17 cellular contexts compared by ENCODE assay signal in the genomic region with DNA sequence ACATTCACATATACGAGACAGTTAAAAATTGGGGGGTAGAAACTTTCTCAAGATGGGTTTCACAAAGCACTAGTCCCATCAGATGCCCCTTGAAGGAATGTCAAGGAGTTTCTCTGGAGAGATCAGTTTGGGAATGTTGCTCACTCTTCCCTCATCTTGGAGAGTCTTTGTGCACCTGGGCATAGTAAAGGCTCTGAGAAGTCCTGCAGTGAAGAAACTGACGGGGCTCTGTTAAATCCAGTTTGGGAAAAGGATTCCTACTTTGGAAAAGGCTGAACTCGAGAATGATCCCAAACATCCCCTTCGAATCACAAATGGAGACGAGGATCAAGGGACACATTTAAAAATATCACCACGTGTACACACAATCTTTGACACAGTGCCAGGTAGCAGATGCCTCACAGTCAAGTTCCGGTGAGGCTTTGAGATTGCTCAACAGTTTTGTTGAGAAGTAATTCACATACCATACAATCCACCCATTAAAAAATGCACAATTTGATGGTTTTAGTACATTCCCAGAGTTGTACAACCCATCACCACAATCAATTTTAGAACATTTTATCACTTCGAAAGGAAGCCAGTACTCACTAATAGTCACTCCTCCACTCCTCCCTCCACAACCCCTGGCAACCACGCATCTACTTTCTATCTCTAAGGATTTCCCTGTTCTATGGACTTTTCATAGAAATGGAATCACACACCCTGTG.
DNase-seq lines count a peak whose midpoint lies in the region; ATAC-seq and TF ChIP-seq lines count a peak whose summit lies in the region.
"Had no signal": no experiment of that assay in that cellular context is flagged by ENCODE, and none has a peak within 500 bp of the region (broad histone marks: within the 10 kb centered on the region; RNA-seq: fewer than 3 reads in every experiment).

No MANE protein-coding gene starts in this region.

- no peaks in the 10 kb centered on the region for H3K4me1 Mint-ChIP-seq in activated naive CD8-positive, alpha-beta T cell treated with anti-CD3 and anti-CD28 coated beads for 36 hours
- H3K4me1 Mint-ChIP-seq: activated CD4-positive, alpha-beta T cell treated with anti-CD3 and anti-CD28 coated beads, Interleukin-2, amount 10 ng/mL, durations not matched to agents 7 days and 5 days had no signal

- no peak for ATAC-seq in left ventricle myocardium superior
- ATAC-seq: natural killer cell treated with Interleukin-12 subunit alpha and Interleukin-12 subunit beta and Interleukin-15 and Interleukin-18, amount 100 ng/mL, for 72 hours had no signal

- no peaks in the 10 kb centered on the region for H3K36me3 ChIP-seq in stomach
- H3K36me3 ChIP-seq in WERI-Rb-1 = no peaks in the 10 kb centered on the region
- H3K36me3 ChIP-seq: prostate gland had no signal

- peak; percentile 6 for DNase-seq in activated effector memory CD4-positive, alpha-beta T cell treated with anti-CD3 and anti-CD28 coated beads, Interleukin-2, amount 50 U/mL, for 16 hours
- DNase-seq in activated effector memory CD4-positive, alpha-beta T cell treated with Interleukin-2 at 50 U/mL for 16 hours = no peak
- DNase-seq in NCI-H226 (peak; percentile 14), fibroblast of mammary gland (ENCODE audit: low read depth) (peak; percentile 68), stomach (no peak), left ventricle myocardium superior (no peak), WERI-Rb-1 (no peak)
- DNase-seq in activated naive CD8-positive, alpha-beta T cell treated with anti-CD3 and anti-CD28 coated beads for 36 hours = no peak
- DNase-seq: 8988T; activated CD4-positive, alpha-beta T cell treated with anti-CD3 and anti-CD28 coated beads, Interleukin-2, amount 10 ng/mL, durations not matched to agents 7 days and 5 days; central memory CD4-positive, alpha-beta T cell; DND-41; NCI-H1417; stimulated activated naive CD4-positive, alpha-beta T cell had no signal

- no peak overlapping the region for H3K4me3 Mint-ChIP-seq in activated naive CD8-positive, alpha-beta T cell treated with anti-CD3 and anti-CD28 coated beads for 36 hours
- H3K4me3 Mint-ChIP-seq: activated CD4-positive, alpha-beta T cell treated with anti-CD3 and anti-CD28 coated beads, Interleukin-2, amount 10 ng/mL, durations not matched to agents 7 days and 5 days; IgD-negative memory B cell; natural killer cell treated with Interleukin-12 subunit alpha and Interleukin-12 subunit beta and Interleukin-15 and Interleukin-18, amount 100 ng/mL, for 72 hours had no signal

- H3K27ac ChIP-seq in stomach = peak overlapping the region in 3 of 5 donors; percentile 45 to 89 (median 89)
- H3K27ac ChIP-seq in WERI-Rb-1 = no peak overlapping the region

- H3K27me3 ChIP-seq in stomach (peaks cover 0 to 5% (median 0%) of the 10 kb centered on the region in 3 donors), WERI-Rb-1 (ENCODE audit: insufficient read depth, low read depth, severe bottlenecking) (no peaks in the 10 kb centered on the region)

- WGBS in stomach, 5 donors = 52 to 73% (median 70%) methylated on average over 9 of the region's 9 CpGs

- H3K4me1 ChIP-seq in stomach = peaks cover 6 to 28% (median 7%) of the 10 kb centered on the region in 4 donors
- H3K4me1 ChIP-seq: prostate gland had no signal

- H3K9me3 ChIP-seq in stomach (no peaks in the 10 kb centered on the region), WERI-Rb-1 (ENCODE audit: severe bottlenecking) (no peaks in the 10 kb centered on the region)
- H3K9me3 ChIP-seq: prostate gland had no signal

- no peak overlapping the region for H3K4me3 ChIP-seq in fibroblast of mammary gland (ENCODE audit: control insufficient read depth, low read depth, low read length)
- H3K4me3 ChIP-seq in stomach = no peak overlapping the region
- H3K4me3 ChIP-seq in WERI-Rb-1 (ENCODE audit: low read depth, low read length) = no peak overlapping the region
- H3K4me3 ChIP-seq: prostate gland had no signal

- intact Hi-C loops in stomach (cut with DNase I; ENCODE audit: low total_unique reads) = no loop called here
- intact Hi-C loops in left ventricle myocardium superior (cut with micrococcal nuclease) = no loop called here

- H3K9me3 Mint-ChIP-seq in activated naive CD8-positive, alpha-beta T cell treated with anti-CD3 and anti-CD28 coated beads for 36 hours = no peaks in the 10 kb centered on the region
- H3K9me3 Mint-ChIP-seq: activated CD4-positive, alpha-beta T cell treated with anti-CD3 and anti-CD28 coated beads, Interleukin-2, amount 10 ng/mL, durations not matched to agents 7 days and 5 days; natural killer cell treated with Interleukin-12 subunit alpha and Interleukin-12 subunit beta and Interleukin-15 and Interleukin-18, amount 100 ng/mL, for 72 hours had no signal

- peaks cover 16% of the 10 kb centered on the region for H3K27me3 Mint-ChIP-seq in activated naive CD8-positive, alpha-beta T cell treated with anti-CD3 and anti-CD28 coated beads for 36 hours

- TF ChIP-seq CTCF in fibroblast of mammary gland (conservative IDR thresholded peaks at IDR 0.05; ENCODE audit: control insufficient read depth, insufficient read depth, low read depth, low read length) = no peak
- no peak for TF ChIP-seq CTCF in stomach (IDR thresholded peaks at IDR 0.05)
- no peak for TF ChIP-seq CTCF in WERI-Rb-1 (IDR thresholded peaks at IDR 0.05; ENCODE audit: low read depth, low read length)

- no peaks in the 10 kb centered on the region for H3K36me3 Mint-ChIP-seq in activated naive CD8-positive, alpha-beta T cell treated with anti-CD3 and anti-CD28 coated beads for 36 hours
- H3K36me3 Mint-ChIP-seq: IgD-negative memory B cell; natural killer cell treated with Interleukin-12 subunit alpha and Interleukin-12 subunit beta and Interleukin-15 and Interleukin-18, amount 100 ng/mL, for 72 hours had no signal

- no peak for TF ChIP-seq POLR2A in stomach (IDR thresholded peaks at IDR 0.05)

- H3K27ac Mint-ChIP-seq in activated naive CD8-positive, alpha-beta T cell treated with anti-CD3 and anti-CD28 coated beads for 36 hours = no peak overlapping the region
- H3K27ac Mint-ChIP-seq: activated CD4-positive, alpha-beta T cell treated with anti-CD3 and anti-CD28 coated beads, Interleukin-2, amount 10 ng/mL, durations not matched to agents 7 days and 5 days; IgD-negative memory B cell; natural killer cell treated with Interleukin-12 subunit alpha and Interleukin-12 subunit beta and Interleukin-15 and Interleukin-18, amount 100 ng/mL, for 72 hours had no signal

- no peak for TF ChIP-seq EP300 in stomach (IDR thresholded peaks at IDR 0.05)

Comparison
In these comparisons a context has a peak if more than half of its experiments do, and no peak if none do; other contexts are left out.
1. DNase-seq: peak in activated effector memory CD4-positive, alpha-beta T cell treated with anti-CD3 and anti-CD28 coated beads, Interleukin-2, amount 50 U/mL, for 16 hours (single experiment), NCI-H226 (single experiment) and fibroblast of mammary gland (single experiment); none in activated effector memory CD4-positive, alpha-beta T cell treated with Interleukin-2 at 50 U/mL for 16 hours (single experiment), stomach (single experiment), left ventricle myocardium superior (single experiment), activated naive CD8-positive, alpha-beta T cell treated with anti-CD3 and anti-CD28 coated beads for 36 hours (single experiment) and WERI-Rb-1 (single experiment).